Comparison of ENCODE assay signal across 8 cellular contexts in genomic region chr1:205430631-205431305, GRCh38. TPM values are rescaled to one million over a fixed set of nuclear protein-coding genes. Genes with fewer than 3 reads are reported as not detected.
DNase-seq lines count a peak whose midpoint lies in the region; ATAC-seq and TF ChIP-seq lines count a peak whose summit lies in the region.

No MANE protein-coding gene starts in this region.

- H3K9me3 ChIP-seq in smooth muscle cell (replicated peaks; ENCODE audit: low read depth): no peaks in the 10 kb centered on the region

- ATAC-seq in HG02798 (IDR thresholded peaks at IDR 0.05; ENCODE audit: poor library complexity, unreplicated experiment): peak; percentile 63

- H3K27ac Mint-ChIP-seq in MCF 10A (ENCODE audit: low read depth, unreplicated experiment): no peak overlapping the region
- H3K27ac Mint-ChIP-seq in immature natural killer cell: peak overlapping the region in 3 of 6 donors; percentile 42 to 81 (median 71)

- peaks cover 6% of the 10 kb centered on the region for H3K36me3 Mint-ChIP-seq in MCF 10A (ENCODE audit: insufficient read depth, unreplicated experiment)
- no peaks in the 10 kb centered on the region for H3K36me3 Mint-ChIP-seq in immature natural killer cell

- POLR2A ChIA-PET in MCF 10A (lab: Yijun Ruan, JAX): interaction anchor here (1.4 kb wide), 1 partner anchor 10 kb away, joined by 5 read pairs; no protein-coding TSS in a partner anchor

- H3K9me3 Mint-ChIP-seq in MCF 10A (ENCODE audit: unreplicated experiment) (no peaks in the 10 kb centered on the region), immature natural killer cell (no peaks in the 10 kb centered on the region)

- 20% methylated on average over 27 of the region's 36 CpGs for WGBS in smooth muscle cell (ENCODE audit: low lambda C conversion rate)

- BruUV-seq in MCF 10A (replicated peaks; lab: Mats Ljungman, UMichigan): no TSS peak

- DNase-seq in Ammon's horn (ENCODE audit: low spot score) (peak; percentile 81), MCF 10A (ENCODE audit: unreplicated experiment) (peak; percentile 50), immature natural killer cell (peak; percentile 50 to 59 (median 57)), smooth muscle cell (lab: John Stamatoyannopoulos, UW; ENCODE audit: unreplicated experiment) (no peak), cortex of kidney (lab: John Stamatoyannopoulos, UW) (no peak), NK-92 (lab: John Stamatoyannopoulos, UW; ENCODE audit: unreplicated experiment) (no peak)

- peaks cover 5% of the 10 kb centered on the region for H3K27me3 ChIP-seq in smooth muscle cell (ENCODE audit: low read depth)

- intact Hi-C loops in MCF 10A (cut with micrococcal nuclease): loop anchor here (2.0 kb wide), 1 partner anchor 76 kb away; no protein-coding TSS in a partner anchor

- no peaks in the 10 kb centered on the region for H3K79me2 ChIP-seq in smooth muscle cell (ENCODE audit: low read depth)

- no peaks in the 10 kb centered on the region for H4K20me1 ChIP-seq in smooth muscle cell (ENCODE audit: low read depth)

- H3K4me3 Mint-ChIP-seq in MCF 10A (ENCODE audit: unreplicated experiment) (peak overlapping the region; percentile 56), immature natural killer cell (peak overlapping the region; percentile 80 to 90 (median 89))

- H3K4me1 ChIP-seq in smooth muscle cell (ENCODE audit: low read depth): peaks cover 17% of the 10 kb centered on the region

- H3K4me2 ChIP-seq in smooth muscle cell: peak overlapping the region; percentile 98

- CTCF ChIA-PET in MCF 10A (lab: Yijun Ruan, JAX): interaction anchor here (0.5 to 6.9 kb wide), 37 partner anchors 9 to 238 kb away, joined by 3 to 50 read pairs (median 4); no protein-coding TSS in a partner anchor

- peak overlapping the region; percentile 98 for H2AFZ ChIP-seq in smooth muscle cell (ENCODE audit: low read depth)

- H3K9ac ChIP-seq in smooth muscle cell (ENCODE audit: low read depth): no peak overlapping the region

- no peaks in the 10 kb centered on the region for H3K4me1 Mint-ChIP-seq in MCF 10A (ENCODE audit: insufficient read depth, unreplicated experiment)
- H3K4me1 Mint-ChIP-seq in immature natural killer cell: peaks cover 12 to 18% of the 10 kb centered on the region in 2 donors

- H3F3A ChIP-seq in smooth muscle cell (ENCODE audit: low read depth): no peaks in the 10 kb centered on the region

- peaks cover 56% of the 10 kb centered on the region for H3K27me3 Mint-ChIP-seq in MCF 10A (ENCODE audit: insufficient read depth, unreplicated experiment)
- H3K27me3 Mint-ChIP-seq in immature natural killer cell (ENCODE audit: low read depth in 3 of 3): peaks cover 9 to 11% (median 11%) of the 10 kb centered on the region in 3 donors

- TF ChIP-seq CTCF in VCaP (conservative IDR thresholded peaks at IDR 0.05) (peak; percentile 93), MCF 10A (IDR thresholded peaks at IDR 0.05; ENCODE audit: unreplicated experiment) (peak; percentile 89), smooth muscle cell (IDR thresholded peaks at IDR 0.05; ENCODE audit: borderline replicate concordance, insufficient read depth, poor library complexity, severe bottlenecking) (peak; percentile 84)

- H3K27ac ChIP-seq in VCaP: no peak overlapping the region
- H3K27ac ChIP-seq in smooth muscle cell (ENCODE audit: low read depth): no peak overlapping the region

- peak overlapping the region; percentile 74 for H3K4me3 ChIP-seq in smooth muscle cell

- no peaks in the 10 kb centered on the region for H3K36me3 ChIP-seq in smooth muscle cell (ENCODE audit: low read depth)

RNA-seq across cellular contexts. Expression of gene LEMD1, which starts 8.9 kb away (rescaled TPM):
- total RNA-seq in MCF 10A (2022): 1.4 TPM in 2 replicates
- not detected for polyA plus RNA-seq in immature natural killer cell
- total RNA-seq in smooth muscle cell: 1.3 and 5.8 TPM in 2 replicates
- 8.0 and 15.0 TPM in 2 replicates for polyA plus RNA-seq in smooth muscle cell

RNA-seq across cellular contexts. Expression of gene BLACAT1, which starts 25.1 kb away (rescaled TPM):
- total RNA-seq in MCF 10A (2022) (0.72 and 1.1 TPM in 2 replicates), smooth muscle cell (1.3 and 3.9 TPM in 2 replicates)
- polyA plus RNA-seq in immature natural killer cell (not detected), smooth muscle cell (0.72 and 2.8 TPM in 2 replicates)

Comparison
In these comparisons a context has a peak if more than half of its experiments do, and no peak if none do; other contexts are left out.
1. DNase-seq: peak in Ammon's horn (single experiment), MCF 10A (single experiment) and immature natural killer cell (3 of 3); none in smooth muscle cell (single experiment), cortex of kidney (single experiment) and NK-92 (single experiment).
2. Peak in every context shown above with its lines, with median percentiles within 50 percentile points of each other: CTCF ChIP-seq.